19 cellular contexts compared by ENCODE assay signal in the genomic region with DNA sequence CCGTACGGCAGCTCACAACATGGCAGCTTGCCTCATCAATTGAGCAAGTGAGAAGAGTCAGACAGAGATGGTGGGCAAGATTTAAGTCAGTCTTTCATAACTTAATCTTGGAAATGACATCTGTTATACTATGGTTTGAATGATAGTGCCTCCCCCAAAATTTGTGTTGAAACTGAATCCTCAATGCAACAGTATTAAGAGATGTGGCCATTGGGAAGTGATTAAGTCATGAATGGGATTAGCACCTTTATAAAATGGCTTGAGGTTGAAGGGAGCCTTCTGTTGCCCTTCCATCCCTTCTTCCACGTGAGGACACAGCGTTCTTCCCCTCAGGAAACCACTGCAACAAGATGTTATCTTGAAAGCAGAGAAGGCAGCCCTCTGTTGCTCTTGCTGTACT.
DNase-seq lines count a peak whose midpoint lies in the region; ATAC-seq, FAIRE-seq and TF ChIP-seq lines count a peak whose summit lies in the region.
"Had no signal": no experiment of that assay in that cellular context is flagged by ENCODE, and none has a peak within 500 bp of the region (broad histone marks: within the 10 kb centered on the region; RNA-seq: fewer than 3 reads in every experiment).

No MANE protein-coding gene starts in this region.

- no peak for TF ChIP-seq CTCF in GM23338 (conservative IDR thresholded peaks at IDR 0.05; ENCODE audit: low read depth in 2 of 2)
- no peak for TF ChIP-seq CTCF in endothelial cell of umbilical vein (IDR thresholded peaks at IDR 0.05; ENCODE audit: extremely low read depth in 1 of 2, insufficient read depth in 1 of 2, low read depth in 1 of 2, low read length in 2 of 2)
- no peak for TF ChIP-seq CTCF in progenitor cell of endocrine pancreas (IDR thresholded peaks at IDR 0.05; ENCODE audit: unreplicated experiment)

- no peaks in the 10 kb centered on the region for H3K9me3 Mint-ChIP-seq in GM23338
- H3K9me3 Mint-ChIP-seq in progenitor cell of endocrine pancreas (ENCODE audit: low read depth), result peaks cover 9% of the 10 kb centered on the region
- H3K9me3 Mint-ChIP-seq: CD4-positive, alpha-beta T cell had no signal

- H3K9me1 ChIP-seq in endothelial cell of umbilical vein (replicated peaks; ENCODE audit: control insufficient read depth, extremely low read depth, insufficient read depth, low read length), result no peaks in the 10 kb centered on the region

- H3K27ac Mint-ChIP-seq in GM23338 (no peak overlapping the region), progenitor cell of endocrine pancreas (peak overlapping the region; percentile 27)
- H3K27ac Mint-ChIP-seq: CD4-positive, alpha-beta T cell had no signal

- DNase-seq in GM23338 (ENCODE audit: low spot score), result no peak
- DNase-seq in NCI-H82 treated with DMSO at 0.1 percent for 48 hours (lab: John Stamatoyannopoulos, UW; ENCODE audit: unreplicated experiment), result peak; percentile 81
- DNase-seq in endothelial cell of umbilical vein (ENCODE audit: low read depth, low spot score), result no peak
- no peak for DNase-seq in progenitor cell of endocrine pancreas (ENCODE audit: low spot score, unreplicated experiment)
- no peak for DNase-seq in ecto neural progenitor cell (ENCODE audit: low spot score)
- DNase-seq in cerebellar nuclear complex (lab: John Stamatoyannopoulos, UW), result no peak
- DNase-seq: CD4-positive, alpha-beta T cell; H7; IMR-90; KG1; NCI-H1048; NCI-H1694; NCI-H2029 treated with DMSO at 0.1 percent for 48 hours; Right ventricle myocardium superior had no signal

- peaks cover 2% of the 10 kb centered on the region for H3K27me3 Mint-ChIP-seq in GM23338 (ENCODE audit: insufficient read depth, low read depth, poor library complexity)
- H3K27me3 Mint-ChIP-seq in progenitor cell of endocrine pancreas, result no peaks in the 10 kb centered on the region

- H2AFZ ChIP-seq in GM23338 (0 out of 2 replicates have a peak overlapping the region, but pooled peaks have one; percentile 32), endothelial cell of umbilical vein (ENCODE audit: low read depth, low read length) (peak overlapping the region; percentile 49)
- H2AFZ ChIP-seq: PC-9 had no signal

- H3K36me3 Mint-ChIP-seq in GM23338 (ENCODE audit: low read depth), result no peaks in the 10 kb centered on the region
- no peaks in the 10 kb centered on the region for H3K36me3 Mint-ChIP-seq in progenitor cell of endocrine pancreas (ENCODE audit: insufficient read depth)

- H3K9me2 ChIP-seq in GM23338 (ENCODE audit: insufficient read depth), result peaks cover 12% of the 10 kb centered on the region; the same call in 1 of the 2 replicates

- intact Hi-C loops in endothelial cell of umbilical vein (cut with micrococcal nuclease), result no loop called here

- FAIRE-seq in endothelial cell of umbilical vein (lab: Jason Lieb, UNC), result no peak
- FAIRE-seq: A204.1 had no signal

- dilution Hi-C loops in endothelial cell of umbilical vein (cut with MboI; ENCODE audit: extremely low pct_ligation_motif_present, low sequenced_read_pairs), result no loop called here

- no peaks in the 10 kb centered on the region for H3K4me1 ChIP-seq in GM23338 (ENCODE audit: insufficient read depth)
- H3K4me1 ChIP-seq in endothelial cell of umbilical vein (ENCODE audit: control insufficient read depth, extremely low read depth, insufficient read depth, low read length), result peaks cover 13% of the 10 kb centered on the region
- H3K4me1 ChIP-seq: BLaER1 had no signal

- H3K4me3 Mint-ChIP-seq in GM23338 (no peak overlapping the region), progenitor cell of endocrine pancreas (ENCODE audit: low read depth) (no peak overlapping the region)
- H3K4me3 Mint-ChIP-seq: CD4-positive, alpha-beta T cell had no signal

- H3K4me3 ChIP-seq in GM23338 (no peak overlapping the region), endothelial cell of umbilical vein (replicated peaks in 1 of 3; ENCODE audit: insufficient read depth in 1 of 3, low read depth in 1 of 3, low read length in 3 of 3) (no peak overlapping the region)
- H3K4me3 ChIP-seq: BLaER1, PC-9, SJSA1 had no signal

- no peak overlapping the region for H3K9ac ChIP-seq in endothelial cell of umbilical vein (replicated peaks; ENCODE audit: extremely low read depth, insufficient read depth, low read length)
- H3K9ac ChIP-seq: BLaER1 had no signal

- ATAC-seq in GM23338, result no peak
- no peak for ATAC-seq in HG03469 (IDR thresholded peaks at IDR 0.05; ENCODE audit: unreplicated experiment)

- no peak for TF ChIP-seq POLR2A in endothelial cell of umbilical vein (IDR thresholded peaks at IDR 0.05; ENCODE audit: low read depth, low read length)

- H3F3A ChIP-seq in GM23338 (replicated peaks; ENCODE audit: low read depth), result no peaks in the 10 kb centered on the region

- H3K4me2 ChIP-seq in GM23338, result no peak overlapping the region
- no peak overlapping the region for H3K4me2 ChIP-seq in endothelial cell of umbilical vein (ENCODE audit: insufficient read depth, low read length)
- H3K4me2 ChIP-seq: BLaER1, PC-9 had no signal

- H3K27me3 ChIP-seq in GM23338 (ENCODE audit: insufficient read depth) (no peaks in the 10 kb centered on the region), endothelial cell of umbilical vein (ENCODE audit: control insufficient read depth in 2 of 2, insufficient read depth in 2 of 2, low read length in 2 of 2) (no peaks in the 10 kb centered on the region)
- H3K27me3 ChIP-seq: BLaER1, SJSA1 had no signal

- no peaks in the 10 kb centered on the region for H4K20me1 ChIP-seq in GM23338 (replicated peaks; ENCODE audit: insufficient read depth)
- H4K20me1 ChIP-seq in endothelial cell of umbilical vein (replicated peaks; ENCODE audit: control insufficient read depth, extremely low read depth, insufficient read depth, low read length), result no peaks in the 10 kb centered on the region
- H4K20me1 ChIP-seq: BLaER1 had no signal

- H3K36me3 ChIP-seq in GM23338 (ENCODE audit: insufficient read depth) (no peaks in the 10 kb centered on the region), endothelial cell of umbilical vein (ENCODE audit: control insufficient read depth in 2 of 2, extremely low read depth in 1 of 2, insufficient read depth in 2 of 2, low read length in 2 of 2) (no peaks in the 10 kb centered on the region)
- H3K36me3 ChIP-seq: BLaER1, SJSA1 had no signal

- H3K79me2 ChIP-seq in GM23338 (replicated peaks; ENCODE audit: insufficient read depth) (no peaks in the 10 kb centered on the region), endothelial cell of umbilical vein (ENCODE audit: control insufficient read depth, insufficient read depth, low read length) (no peaks in the 10 kb centered on the region)

- H3K9me3 ChIP-seq in endothelial cell of umbilical vein (replicated peaks; ENCODE audit: control insufficient read depth, insufficient read depth, low read length), result no peaks in the 10 kb centered on the region

- no peaks in the 10 kb centered on the region; the same call in 2 of the 3 replicates for H3K4me1 Mint-ChIP-seq in GM23338
- H3K4me1 Mint-ChIP-seq in progenitor cell of endocrine pancreas (ENCODE audit: low read depth), result peaks cover 2% of the 10 kb centered on the region

- CTCF ChIA-PET in endothelial cell of umbilical vein (lab: Charles Lee), result interaction anchor here (1.0 to 2.4 kb wide), 5 partner anchors 9 to 58 kb away, joined by 3 to 12 read pairs (median 5); no protein-coding TSS in a partner anchor

- BruUV-seq in endothelial cell of umbilical vein (replicated peaks; lab: Mats Ljungman, UMichigan), result no TSS peak

- POLR2A ChIA-PET in endothelial cell of umbilical vein (lab: Charles Lee), result no interaction called here

- H3K27ac ChIP-seq in GM23338 (ENCODE audit: low read depth) (no peak overlapping the region), endothelial cell of umbilical vein (ENCODE audit: insufficient read depth, low read depth, low read length) (no peak overlapping the region)
- H3K27ac ChIP-seq: BLaER1, PC-9, SJSA1 had no signal

TF ChIP-seq in GM23338, 12 proteins besides CTCF, POLR2A, EP300 and RAD21:
- TF ChIP-seq ZNF331 (CRISPR knock-in tag; IDR thresholded peaks at IDR 0.05; ENCODE audit: low read depth) (no peak), POLR2AphosphoS5 (IDR thresholded peaks at IDR 0.05; ENCODE audit: low read depth) (no peak), ZNF114 (CRISPR knock-in tag; IDR thresholded peaks at IDR 0.05) (no peak), STAT1 (IDR thresholded peaks at IDR 0.05; ENCODE audit: unreplicated experiment) (no peak), EZH2phosphoT487 (IDR thresholded peaks at IDR 0.05; ENCODE audit: unreplicated experiment) (no peak), NANOG (IDR thresholded peaks at IDR 0.05; ENCODE audit: borderline replicate concordance) (no peak)

TF ChIP-seq in endothelial cell of umbilical vein, 7 proteins besides CTCF, POLR2A, EP300 and RAD21:
- peak; percentile 78 for TF ChIP-seq GATA2 (IDR thresholded peaks at IDR 0.05; ENCODE audit: insufficient read depth, insufficient read length, low read depth, low read length)
- TF ChIP-seq MYC (IDR thresholded peaks at IDR 0.05; ENCODE audit: low read depth, low read length), result no peak
- TF ChIP-seq, protein P1, sequence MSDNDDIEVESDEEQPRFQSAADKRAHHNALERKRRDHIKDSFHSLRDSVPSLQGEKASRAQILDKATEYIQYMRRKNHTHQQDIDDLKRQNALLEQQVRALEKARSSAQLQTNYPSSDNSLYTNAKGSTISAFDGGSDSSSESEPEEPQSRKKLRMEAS (IDR thresholded peaks at IDR 0.05; ENCODE audit: insufficient read depth, insufficient read length), result no peak
- no peak for TF ChIP-seq JUN (IDR thresholded peaks at IDR 0.05; ENCODE audit: borderline replicate concordance, insufficient read depth, insufficient read length, low read depth)
- TF ChIP-seq FOS (IDR thresholded peaks at IDR 0.05; ENCODE audit: borderline replicate concordance, insufficient read depth, low read length), result no peak
- no peak for TF ChIP-seq POLR2AphosphoS5 (IDR thresholded peaks at IDR 0.05; ENCODE audit: insufficient read depth, low read depth, low read length)
TF ChIP-seq in endothelial cell of umbilical vein: peak in this region for 1.
